ENCODE assay signal across 8 cellular contexts in the genomic region with DNA sequence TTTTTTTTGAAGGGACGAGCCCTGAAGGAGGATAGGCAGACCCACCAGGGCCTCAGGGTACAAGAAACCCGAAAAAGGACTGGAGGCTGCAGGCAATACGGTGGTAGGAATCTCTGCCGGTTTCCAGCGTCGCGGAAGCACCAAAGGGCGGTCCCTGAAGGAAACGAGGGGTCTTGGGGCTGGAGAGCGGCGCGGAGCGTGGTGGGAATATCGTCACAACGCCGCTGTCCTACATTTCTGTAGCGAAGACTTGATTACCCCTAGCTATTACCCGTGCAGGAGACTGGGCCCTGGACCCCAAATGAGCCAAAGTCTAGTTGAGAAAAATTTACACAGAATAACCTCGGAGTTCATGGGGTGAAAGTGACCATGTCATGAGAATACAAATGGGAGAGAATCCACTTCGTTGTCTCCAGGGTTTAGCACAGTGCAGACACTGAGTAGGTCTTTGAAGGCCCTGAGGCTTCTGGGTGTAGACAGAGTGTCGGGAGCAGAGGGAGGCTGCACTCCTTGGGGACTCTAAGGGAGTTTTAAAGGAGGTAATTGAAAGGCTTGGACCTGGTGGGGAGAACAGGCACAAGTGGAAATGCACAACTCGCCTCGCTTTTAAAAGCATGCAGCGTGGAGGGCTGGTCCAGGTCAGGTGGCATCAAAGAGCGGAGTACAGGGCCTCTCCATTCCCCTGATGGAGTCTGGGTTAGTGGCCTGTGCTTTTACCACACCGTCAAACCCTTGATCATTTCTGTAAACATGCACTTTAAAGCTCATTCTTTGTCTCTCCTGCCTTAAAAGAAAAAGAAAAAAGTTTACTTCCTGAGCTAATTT. TPM values are rescaled to one million over a fixed set of nuclear protein-coding genes. Genes with fewer than 3 reads are reported as not detected.
DNase-seq lines count a peak whose midpoint lies in the region; ATAC-seq, FAIRE-seq and TF ChIP-seq lines count a peak whose summit lies in the region.

No MANE protein-coding gene starts in this region.

- WGBS in HepG2 (ENCODE audit: low lambda C conversion rate), result 4% methylated on average over 19 of the region's 26 CpGs

- ATAC-seq in HepG2 (peak; percentile 39), HG02884 (IDR thresholded peaks at IDR 0.05; ENCODE audit: unreplicated experiment) (no peak), GM19467 (IDR thresholded peaks at IDR 0.05; ENCODE audit: unreplicated experiment) (no peak)

- TF ChIP-seq EP300 in HepG2 (IDR thresholded peaks at IDR 0.05; ENCODE audit: low read depth in 2 of 2, low read length in 2 of 2) (no peak), HepG2 (CRISPR knock-in tag; IDR thresholded peaks at IDR 0.05; ENCODE audit: borderline replicate concordance) (no peak)

- DNase-seq in DMS79 (lab: John Stamatoyannopoulos, UW) (peak; percentile 24), NCI-H526 treated with DMSO at 0.1 percent for 48 hours (lab: John Stamatoyannopoulos, UW) (peak; percentile 59), breast epithelium (ENCODE audit: low spot score in 2 of 2) (no peak), HepG2 (ENCODE audit: low spot score) (peak; percentile 35), HUDEP-2 (lab: John Stamatoyannopoulos, UW; ENCODE audit: unreplicated experiment in 76 of 76) (no peak)

- H3K9me3 ChIP-seq in breast epithelium, result no peaks in the 10 kb centered on the region
- no peaks in the 10 kb centered on the region for H3K9me3 ChIP-seq in HepG2 (ENCODE audit: low read length)

- TF ChIP-seq POLR2A in breast epithelium (IDR thresholded peaks at IDR 0.05) (no peak), HepG2 (IDR thresholded peaks at IDR 0.05; ENCODE audit: insufficient read depth in 1 of 2, low read depth in 2 of 2, low read length in 2 of 2) (peak in 1 of 2 experiments; percentile 41; a peak in 1 of 4 replicates)

- FAIRE-seq in HepG2 (lab: Jason Lieb, UNC), result no peak

- H3K9ac ChIP-seq in HepG2 (ENCODE audit: insufficient read depth, low read depth, low read length), result peak overlapping the region; percentile 85

- CTCF ChIA-PET in HepG2 (lab: Yijun Ruan, JAX; ENCODE audit: low intra/inter-chr PET ratio, low total read pairs), result no interaction called here

- POLR2A ChIA-PET in HepG2 (lab: Yijun Ruan, JAX), result interaction anchor here (1.0 to 4.1 kb wide), 7 partner anchors 43 to 235 kb away, joined by 3 to 24 read pairs (median 10); no protein-coding TSS in a partner anchor

- H3K4me3 ChIP-seq in breast epithelium (peak overlapping the region; percentile 75 to 97 (median 95)), HepG2 (replicated peaks in 1 of 3; ENCODE audit: insufficient read depth in 1 of 3, low read depth in 2 of 3, low read length in 3 of 3) (peak overlapping the region; percentile 79 to 89 (median 84))

- H3K36me3 ChIP-seq in breast epithelium, result no peaks in the 10 kb centered on the region
- peaks cover 0 to 4% of the 10 kb centered on the region in 2 experiments; a peak in 2 of 5 replicates for H3K36me3 ChIP-seq in HepG2 (replicated peaks in 1 of 2; ENCODE audit: control insufficient read depth in 1 of 2, insufficient read depth in 2 of 2, low read length in 2 of 2)

- H3K27ac ChIP-seq in breast epithelium, result peak overlapping the region; percentile 98 to 99
- H3K27ac ChIP-seq in HepG2 (ENCODE audit: extremely low read length, insufficient read depth, low read length), result peak overlapping the region; percentile 77
- H3K27ac ChIP-seq in temporal lobe (ENCODE audit: low read depth, low read length), result peak overlapping the region; percentile 81

- no peaks in the 10 kb centered on the region for H3K27me3 ChIP-seq in breast epithelium
- peaks cover 0 to 7% of the 10 kb centered on the region in 2 experiments; a peak in 1 of 5 replicates for H3K27me3 ChIP-seq in HepG2 (ENCODE audit: control insufficient read depth in 1 of 2, insufficient read depth in 2 of 2, low read length in 2 of 2)

- H2AFZ ChIP-seq in HepG2 (ENCODE audit: low read length), result no peak overlapping the region

- BruUV-seq in HepG2 (replicated peaks; lab: Mats Ljungman, UMichigan), result TSS peak; percentile 82

- in situ Hi-C loops in HepG2 (cut with HindIII; ENCODE audit: extremely low pct_ligation_motif_present, low pct_unique_long_range_greater_than_20kb), result no loop called here

- H3K4me1 ChIP-seq in breast epithelium (peaks cover 7 to 37% of the 10 kb centered on the region in 2 donors), HepG2 (ENCODE audit: insufficient read depth, low read length) (peaks cover 62% of the 10 kb centered on the region)

- H3K4me2 ChIP-seq in HepG2 (ENCODE audit: low read depth, low read length), result peak overlapping the region; percentile 94

- peaks cover 50% of the 10 kb centered on the region for H4K20me1 ChIP-seq in HepG2 (ENCODE audit: insufficient read depth, low read length)

- H3K79me2 ChIP-seq in HepG2 (ENCODE audit: insufficient read depth, low read length), result peaks cover 59% of the 10 kb centered on the region

- intact Hi-C loops in breast epithelium (cut with DNase I; ENCODE audit: low total_unique reads), result no loop called here
- intact Hi-C loops in HepG2 (cut with micrococcal nuclease; ENCODE audit: unreplicated experiment), result loop anchor here (5.0 kb wide), 2 partner anchors 43 to 222 kb away; no protein-coding TSS in a partner anchor

- no peak for TF ChIP-seq RAD21 in HepG2 (CRISPR knock-in tag; IDR thresholded peaks at IDR 0.05)

- no peak for TF ChIP-seq CTCF in breast epithelium (IDR thresholded peaks at IDR 0.05)
- no peak for TF ChIP-seq CTCF in HepG2 (CRISPR knock-in tag; IDR thresholded peaks at IDR 0.05)

TF ChIP-seq in HepG2, 621 proteins besides CTCF, POLR2A, EP300 and RAD21 (continues in another document):
- TF ChIP-seq SPEN (CRISPR knock-in tag; IDR thresholded peaks at IDR 0.05; ENCODE audit: low read depth) (0 out of 2 replicates have a peak, but pooled peaks have one; percentile 38), ZNF143 (CRISPR knock-in tag; IDR thresholded peaks at IDR 0.05) (no peak), ZNF703 (CRISPR knock-in tag; IDR thresholded peaks at IDR 0.05; ENCODE audit: borderline replicate concordance) (no peak)
- TF ChIP-seq, protein P1, sequence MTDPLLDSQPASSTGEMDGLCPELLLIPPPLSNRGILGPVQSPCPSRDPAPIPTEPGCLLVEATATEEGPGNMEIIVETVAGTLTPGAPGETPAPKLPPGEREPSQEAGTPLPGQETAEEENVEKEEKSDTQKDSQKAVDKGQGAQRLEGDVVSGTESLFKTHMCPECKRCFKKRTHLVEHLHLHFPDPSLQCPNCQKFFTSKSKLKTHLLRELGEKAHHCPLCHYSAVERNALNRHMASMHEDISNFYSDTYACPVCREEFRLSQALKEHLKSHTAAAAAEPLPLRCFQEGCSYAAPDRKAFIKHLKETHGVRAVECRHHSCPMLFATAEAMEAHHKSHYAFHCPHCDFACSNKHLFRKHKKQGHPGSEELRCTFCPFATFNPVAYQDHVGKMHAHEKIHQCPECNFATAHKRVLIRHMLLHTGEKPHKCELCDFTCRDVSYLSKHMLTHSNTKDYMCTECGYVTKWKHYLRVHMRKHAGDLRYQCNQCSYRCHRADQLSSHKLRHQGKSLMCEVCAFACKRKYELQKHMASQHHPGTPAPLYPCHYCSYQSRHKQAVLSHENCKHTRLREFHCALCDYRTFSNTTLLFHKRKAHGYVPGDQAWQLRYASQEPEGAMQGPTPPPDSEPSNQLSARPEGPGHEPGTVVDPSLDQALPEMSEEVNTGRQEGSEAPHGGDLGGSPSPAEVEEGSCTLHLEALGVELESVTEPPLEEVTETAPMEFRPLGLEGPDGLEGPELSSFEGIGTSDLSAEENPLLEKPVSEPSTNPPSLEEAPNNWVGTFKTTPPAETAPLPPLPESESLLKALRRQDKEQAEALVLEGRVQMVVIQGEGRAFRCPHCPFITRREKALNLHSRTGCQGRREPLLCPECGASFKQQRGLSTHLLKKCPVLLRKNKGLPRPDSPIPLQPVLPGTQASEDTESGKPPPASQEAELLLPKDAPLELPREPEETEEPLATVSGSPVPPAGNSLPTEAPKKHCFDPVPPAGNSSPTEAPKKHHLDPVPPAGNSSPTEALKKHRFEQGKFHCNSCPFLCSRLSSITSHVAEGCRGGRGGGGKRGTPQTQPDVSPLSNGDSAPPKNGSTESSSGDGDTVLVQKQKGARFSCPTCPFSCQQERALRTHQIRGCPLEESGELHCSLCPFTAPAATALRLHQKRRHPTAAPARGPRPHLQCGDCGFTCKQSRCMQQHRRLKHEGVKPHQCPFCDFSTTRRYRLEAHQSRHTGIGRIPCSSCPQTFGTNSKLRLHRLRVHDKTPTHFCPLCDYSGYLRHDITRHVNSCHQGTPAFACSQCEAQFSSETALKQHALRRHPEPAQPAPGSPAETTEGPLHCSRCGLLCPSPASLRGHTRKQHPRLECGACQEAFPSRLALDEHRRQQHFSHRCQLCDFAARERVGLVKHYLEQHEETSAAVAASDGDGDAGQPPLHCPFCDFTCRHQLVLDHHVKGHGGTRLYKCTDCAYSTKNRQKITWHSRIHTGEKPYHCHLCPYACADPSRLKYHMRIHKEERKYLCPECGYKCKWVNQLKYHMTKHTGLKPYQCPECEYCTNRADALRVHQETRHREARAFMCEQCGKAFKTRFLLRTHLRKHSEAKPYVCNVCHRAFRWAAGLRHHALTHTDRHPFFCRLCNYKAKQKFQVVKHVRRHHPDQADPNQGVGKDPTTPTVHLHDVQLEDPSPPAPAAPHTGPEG (CRISPR knock-in tag; IDR thresholded peaks at IDR 0.05), result no peak

RNA-seq across cellular contexts. Expression of gene ATP1A1, which starts 1.5 kb away (rescaled TPM):
- total RNA-seq in breast epithelium (100 to 1,000 TPM; 235 to 423 (median 331) TPM), HepG2 (2016; rRNA removed; fragmentation: Illumina TruSeq; extraction: Trizol) (210 and 280 TPM in 2 replicates), temporal lobe (98.8 TPM)
- 60.3 and 83.4 TPM in 2 replicates for total RNA-seq in HepG2 (2016; cell fraction: cytosol; rRNA removed; fragmentation: Illumina TruSeq; extraction: Trizol; ENCODE audit: low read depth)
- 183 and 291 TPM in 2 replicates for total RNA-seq in HepG2 (2016; cell fraction: insoluble cytoplasmic fraction; rRNA removed; fragmentation: Illumina TruSeq; extraction: Trizol)
- total RNA-seq in HepG2 (2016; cell fraction: membrane; rRNA removed; fragmentation: Illumina TruSeq; extraction: Trizol), result 133 and 176 TPM in 2 replicates
- total RNA-seq in HepG2 (2016; cell fraction: nucleus; rRNA removed; fragmentation: Illumina TruSeq; extraction: Trizol), result 383 and 432 TPM in 2 replicates
- 627 and 705 TPM in 2 replicates for polyA plus RNA-seq in HepG2 (2011; rRNA removed)
- polyA plus RNA-seq in HepG2 (2011; cell fraction: cytosol; rRNA removed), result 735 and 774 TPM in 2 replicates
- polyA plus RNA-seq in HepG2 (2011; cell fraction: nucleus; rRNA removed), result 313 and 327 TPM in 2 replicates
- 467 and 657 TPM in 2 replicates for polyA plus RNA-seq in HepG2 (2012)
- 69.6 and 84.9 TPM in 2 replicates for polyA plus RNA-seq in HepG2 (2016; cell fraction: cytosol; fragmentation: Illumina TruSeq; extraction: Trizol; ENCODE audit: low read depth)
- polyA plus RNA-seq in HepG2 (2016; cell fraction: insoluble cytoplasmic fraction; fragmentation: Illumina TruSeq; extraction: Trizol; ENCODE audit: low read depth), result 219 and 228 TPM in 2 replicates
- polyA plus RNA-seq in HepG2 (2016; cell fraction: membrane; fragmentation: Illumina TruSeq; extraction: Trizol; ENCODE audit: low read depth), result 106 and 149 TPM in 2 replicates
- polyA plus RNA-seq in HepG2 (2016; cell fraction: nucleus; fragmentation: Illumina TruSeq; extraction: Trizol; ENCODE audit: insufficient read depth, low read depth), result 515 and 526 TPM in 2 replicates
- 367 and 928 TPM in 2 replicates for polyA minus RNA-seq in HepG2 (2011; rRNA and poly(A)+ RNA removed; ENCODE audit: low replicate concordance)
- 438 and 487 TPM in 2 replicates for polyA minus RNA-seq in HepG2 (2011; cell fraction: cytosol; rRNA and poly(A)+ RNA removed)
- polyA minus RNA-seq in HepG2 (2011; cell fraction: nucleus; rRNA and poly(A)+ RNA removed), result 356 and 442 TPM in 2 replicates

Comparison
In these comparisons a context has a peak if more than half of its experiments do, and no peak if none do; other contexts are left out.
1. DNase-seq: peak in DMS79 (single experiment), NCI-H526 treated with DMSO at 0.1 percent for 48 hours (single experiment) and HepG2 (single experiment); none in breast epithelium (0 of 2) and HUDEP-2 (0 of 76).
2. Peak in every context shown above with its lines, with median percentiles within 50 percentile points of each other: H3K27ac ChIP-seq.